1 cellular context compared by ENCODE assay signal in genomic region chr3:112293368-112294321, GRCh38.
A peak's percentile ranks its signal among the peaks of the same experiment; 100 is the strongest.
TF ChIP-seq lines count a peak whose summit lies in the region.

Gene SLC9C1 (minus strand): TSS chr3:112294216. CDS start chr3:112286791, 7,425 bp downstream.

TF ChIP-seq in WTC11, 78 proteins besides CTCF, POLR2A, EP300 and RAD21 (continued from another document):
- TF ChIP-seq, protein P1, sequence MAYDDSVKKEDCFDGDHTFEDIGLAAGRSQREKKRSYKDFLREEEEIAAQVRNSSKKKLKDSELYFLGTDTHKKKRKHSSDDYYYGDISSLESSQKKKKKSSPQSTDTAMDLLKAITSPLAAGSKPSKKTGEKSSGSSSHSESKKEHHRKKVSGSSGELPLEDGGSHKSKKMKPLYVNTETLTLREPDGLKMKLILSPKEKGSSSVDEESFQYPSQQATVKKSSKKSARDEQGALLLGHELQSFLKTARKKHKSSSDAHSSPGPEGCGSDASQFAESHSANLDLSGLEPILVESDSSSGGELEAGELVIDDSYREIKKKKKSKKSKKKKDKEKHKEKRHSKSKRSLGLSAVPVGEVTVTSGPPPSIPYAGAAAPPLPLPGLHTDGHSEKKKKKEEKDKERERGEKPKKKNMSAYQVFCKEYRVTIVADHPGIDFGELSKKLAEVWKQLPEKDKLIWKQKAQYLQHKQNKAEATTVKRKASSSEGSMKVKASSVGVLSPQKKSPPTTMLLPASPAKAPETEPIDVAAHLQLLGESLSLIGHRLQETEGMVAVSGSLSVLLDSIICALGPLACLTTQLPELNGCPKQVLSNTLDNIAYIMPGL (CRISPR knock-in tag; IDR thresholded peaks at IDR 0.05) = no peak
- TF ChIP-seq JAZF1 (CRISPR knock-in tag; IDR thresholded peaks at IDR 0.05) (no peak), JUN (CRISPR knock-in tag; IDR thresholded peaks at IDR 0.05) (no peak), NR3C1 (CRISPR knock-in tag; conservative IDR thresholded peaks at IDR 0.05; ENCODE audit: low read depth) (no peak)
- TF ChIP-seq, protein P2, sequence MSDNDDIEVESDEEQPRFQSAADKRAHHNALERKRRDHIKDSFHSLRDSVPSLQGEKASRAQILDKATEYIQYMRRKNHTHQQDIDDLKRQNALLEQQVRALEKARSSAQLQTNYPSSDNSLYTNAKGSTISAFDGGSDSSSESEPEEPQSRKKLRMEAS (CRISPR knock-in tag; IDR thresholded peaks at IDR 0.05) = peak; percentile 52
